30 cellular contexts compared by ENCODE assay signal in genomic region chr3:156507285-156507684, GRCh38. TPM values are rescaled to one million over a fixed set of nuclear protein-coding genes. Genes with fewer than 3 reads are reported as not detected.
DNase-seq lines count a peak whose midpoint lies in the region; ATAC-seq, FAIRE-seq and TF ChIP-seq lines count a peak whose summit lies in the region.
"Had no signal": no experiment of that assay in that cellular context is flagged by ENCODE, and none has a peak within 500 bp of the region (broad histone marks: within the 10 kb centered on the region; RNA-seq: fewer than 3 reads in every experiment).

No MANE protein-coding gene starts in this region.

- FAIRE-seq in HepG2 (lab: Jason Lieb, UNC) (no peak), K562 (lab: Jason Lieb, UNC) (peak; percentile 49)
- FAIRE-seq: GM12891, TTC549 had no signal

- H3K36me3 ChIP-seq in HepG2 (replicated peaks in 1 of 2; ENCODE audit: control insufficient read depth in 1 of 2, insufficient read depth in 2 of 2, low read length in 2 of 2) = no peaks in the 10 kb centered on the region
- no peaks in the 10 kb centered on the region for H3K36me3 ChIP-seq in right lobe of liver
- H3K36me3 ChIP-seq in K562 (ENCODE audit: control insufficient read depth, insufficient read depth, low read length) = no peaks in the 10 kb centered on the region
- H3K36me3 ChIP-seq in mucosa of descending colon (ENCODE audit: low read depth) = no peaks in the 10 kb centered on the region
- H3K36me3 ChIP-seq: cardiac muscle cell, esophagus squamous epithelium, gastrocnemius medialis, sigmoid colon, SJSA1 had no signal

- no peaks in the 10 kb centered on the region for H3K79me2 ChIP-seq in HepG2 (ENCODE audit: insufficient read depth, low read length)
- no peaks in the 10 kb centered on the region for H3K79me2 ChIP-seq in K562 (ENCODE audit: control insufficient read depth, insufficient read depth, low read length)

- POLR2A ChIA-PET in HepG2 (lab: Yijun Ruan, JAX) = no interaction called here
- POLR2A ChIA-PET in K562 (lab: Yijun Ruan, JAX) = interaction anchor here (0.6 kb wide), 1 partner anchor 63 kb away, joined by 3 read pairs; no protein-coding TSS in a partner anchor

- H4K20me1 ChIP-seq in HepG2 (ENCODE audit: insufficient read depth, low read length) = no peaks in the 10 kb centered on the region
- no peaks in the 10 kb centered on the region for H4K20me1 ChIP-seq in K562 (replicated peaks; ENCODE audit: control insufficient read depth, insufficient read depth, low read length)

- TF ChIP-seq EP300 in HepG2 (IDR thresholded peaks at IDR 0.05; ENCODE audit: low read depth in 2 of 2, low read length in 2 of 2) (no peak), HepG2 (CRISPR knock-in tag; IDR thresholded peaks at IDR 0.05; ENCODE audit: borderline replicate concordance) (no peak), K562 (IDR thresholded peaks at IDR 0.05; ENCODE audit: low read length) (no peak)

- H3K4me2 ChIP-seq in HepG2 (ENCODE audit: low read depth, low read length) (no peak overlapping the region), K562 (ENCODE audit: insufficient read depth, low read length) (no peak overlapping the region)
- H3K4me2 ChIP-seq: GM23338 had no signal

- no peak for ATAC-seq in HepG2
- no peak for ATAC-seq in right lobe of liver
- no peak for ATAC-seq in K562
- ATAC-seq in mucosa of descending colon = no peak
- ATAC-seq in left colon = no peak
- no peak for ATAC-seq in GM21619 (IDR thresholded peaks at IDR 0.05; ENCODE audit: unreplicated experiment)
- ATAC-seq: gastrocnemius medialis; GM23338; left lobe of liver; stimulated activated memory B cell treated with anti-CD40 and anti-IgM and Interleukin-4, amounts not matched to agents 10 μg/mL and 1 μg/mL and 100 μg/mL, for 72 hours had no signal

- H3K4me1 ChIP-seq in HepG2 (ENCODE audit: insufficient read depth, low read length) (no peaks in the 10 kb centered on the region), right lobe of liver (no peaks in the 10 kb centered on the region), K562 (replicated peaks in 1 of 2; ENCODE audit: control insufficient read depth in 2 of 2, insufficient read depth in 2 of 2, low read length in 2 of 2) (peaks cover 0 to 2% of the 10 kb centered on the region in 2 experiments; a peak in 1 of 5 replicates), mucosa of descending colon (ENCODE audit: low read depth) (no peaks in the 10 kb centered on the region)
- H3K4me1 ChIP-seq: esophagus squamous epithelium, gastrocnemius medialis had no signal

- H3K9me3 ChIP-seq in HepG2 (ENCODE audit: low read length) (no peaks in the 10 kb centered on the region), right lobe of liver (no peaks in the 10 kb centered on the region), K562 (replicated peaks; ENCODE audit: control insufficient read depth, insufficient read depth, low read depth, low read length) (no peaks in the 10 kb centered on the region), mucosa of descending colon (no peaks in the 10 kb centered on the region)
- H3K9me3 ChIP-seq: esophagus squamous epithelium, gastrocnemius medialis, sigmoid colon, SJSA1 had no signal

- H2AFZ ChIP-seq in HepG2 (ENCODE audit: low read length) (no peak overlapping the region), K562 (ENCODE audit: low read depth, low read length) (no peak overlapping the region)
- H2AFZ ChIP-seq: GM23338 had no signal

- DNase-seq in HepG2 (ENCODE audit: low spot score) = no peak
- no peak for DNase-seq in right lobe of liver
- peak; percentile 11 for DNase-seq in M059J (ENCODE audit: low read depth)
- no peak for DNase-seq in K562 (ENCODE audit: extremely low read depth in 1 of 4, low spot score in 3 of 4)
- DNase-seq in mucosa of descending colon = no peak
- DNase-seq in left colon = no peak
- no peak for DNase-seq in superior temporal gyrus (ENCODE audit: extremely low spot score)
- DNase-seq: activated CD8-positive, alpha-beta memory T cell treated with anti-CD3 and anti-CD28 coated beads for 24 hours; activated naive CD4-positive, alpha-beta T cell; amniotic stem cell; cortex of kidney; endodermal cell; esophagus squamous epithelium; gastrocnemius medialis; mesendoderm; NCI-H1092 treated with DMSO at 0.1 percent for 48 hours; NCI-H187; NCI-H2171 treated with DMSO at 0.1 percent for 48 hours; NCI-H510A treated with DMSO at 0.1 percent for 48 hours; sigmoid colon; stimulated activated CD4-positive, alpha-beta T cell treated with anti-CD3 and anti-CD28 coated beads, Interleukin-4, amount 100 ng/mL, for 24 hours had no signal

- in situ Hi-C loops in HepG2 (cut with HindIII; ENCODE audit: extremely low pct_ligation_motif_present, low pct_unique_long_range_greater_than_20kb) (loop anchor here (25.0 kb wide), 1 partner anchor 345 kb away; no protein-coding TSS in a partner anchor), K562 (cut with MboI) (loop anchor here (25.0 kb wide), 1 partner anchor 345 kb away; no protein-coding TSS in a partner anchor)

- no peaks in the 10 kb centered on the region for H3K9me1 ChIP-seq in K562 (ENCODE audit: control insufficient read depth, insufficient read depth, low read length)

- H3K27ac ChIP-seq in HepG2 (ENCODE audit: extremely low read length, insufficient read depth, low read length) = no peak overlapping the region
- H3K27ac ChIP-seq in right lobe of liver = no peak overlapping the region
- H3K27ac ChIP-seq in K562 (ENCODE audit: extremely low read depth, low read depth, low read length) = no peak overlapping the region
- H3K27ac ChIP-seq: C4-2B, cardiac muscle cell, esophagus squamous epithelium, gastrocnemius medialis, sigmoid colon, SJSA1 had no signal

- TF ChIP-seq RAD21 in HepG2 (CRISPR knock-in tag; IDR thresholded peaks at IDR 0.05) (no peak), K562 (CRISPR knock-in tag; conservative IDR thresholded peaks at IDR 0.05 in 1 of 2, IDR thresholded peaks at IDR 0.05 in 1 of 2) (no peak)

- H3K9ac ChIP-seq in HepG2 (ENCODE audit: insufficient read depth, low read depth, low read length) (no peak overlapping the region), K562 (ENCODE audit: insufficient read depth in 1 of 2, low read depth in 2 of 2, low read length in 2 of 2) (no peak overlapping the region)

- H3K4me3 ChIP-seq in HepG2 (replicated peaks in 1 of 3; ENCODE audit: insufficient read depth in 1 of 3, low read depth in 2 of 3, low read length in 3 of 3) (no peak overlapping the region), right lobe of liver (no peak overlapping the region), K562 (no peak overlapping the region), mucosa of descending colon (no peak overlapping the region)
- H3K4me3 ChIP-seq: cardiac muscle cell, esophagus squamous epithelium, gastrocnemius medialis, GM23338, sigmoid colon, SJSA1 had no signal

- no TSS peak for BruUV-seq in HepG2 (replicated peaks; lab: Mats Ljungman, UMichigan)
- BruUV-seq in K562 (replicated peaks; lab: Mats Ljungman, UMichigan) = no TSS peak

- intact Hi-C loops in HepG2 (cut with micrococcal nuclease; ENCODE audit: unreplicated experiment) (loop anchor here (5.0 kb wide), 1 partner anchor 125 kb away; no protein-coding TSS in a partner anchor), right lobe of liver (cut with DNase I) (no loop called here), K562 (cut with micrococcal nuclease) (loop anchor here (5.0 to 10.0 kb wide), 3 partner anchors 122 to 510 kb away; no protein-coding TSS in a partner anchor), mucosa of descending colon (cut with DNase I, micrococcal nuclease) (no loop called here), left colon (cut with DNase I, micrococcal nuclease) (loop anchor here in 1 of 2 donors (5.0 kb wide), 1 partner anchor 335 kb away; no protein-coding TSS in a partner anchor)

- H3K27me3 ChIP-seq in HepG2 (ENCODE audit: control insufficient read depth in 1 of 2, insufficient read depth in 2 of 2, low read length in 2 of 2) (no peaks in the 10 kb centered on the region), right lobe of liver (no peaks in the 10 kb centered on the region), K562 (ENCODE audit: control insufficient read depth in 2 of 2, insufficient read depth in 2 of 2, low read length in 2 of 2) (no peaks in the 10 kb centered on the region; a peak in 1 of 5 replicates)
- H3K27me3 ChIP-seq: cardiac muscle cell, esophagus squamous epithelium, gastrocnemius medialis, sigmoid colon, SJSA1 had no signal

- TF ChIP-seq POLR2A in HepG2 (IDR thresholded peaks at IDR 0.05; ENCODE audit: insufficient read depth in 1 of 2, low read depth in 2 of 2, low read length in 2 of 2) = no peak
- no peak for TF ChIP-seq POLR2A in right lobe of liver (IDR thresholded peaks at IDR 0.05)
- no peak for TF ChIP-seq POLR2A in K562 (conservative IDR thresholded peaks at IDR 0.05)

- TF ChIP-seq CTCF in HepG2 (CRISPR knock-in tag; IDR thresholded peaks at IDR 0.05) (no peak), right lobe of liver (IDR thresholded peaks at IDR 0.05) (no peak), K562 (IDR thresholded peaks at IDR 0.05 in 2 of 3, conservative IDR thresholded peaks at IDR 0.05 in 1 of 3; ENCODE audit: insufficient read depth in 2 of 3, low read depth in 1 of 3, low read length in 3 of 3) (no peak), mucosa of descending colon (IDR thresholded peaks at IDR 0.05) (no peak)

- CTCF ChIA-PET in HepG2 (lab: Yijun Ruan, JAX; ENCODE audit: low intra/inter-chr PET ratio, low total read pairs) = no interaction called here
- CTCF ChIA-PET in K562 (lab: Yijun Ruan, JAX; ENCODE audit: low intra/inter-chr PET ratio) = interaction anchor here (1.7 kb wide), 1 partner anchor 357 kb away, joined by 5 read pairs; no protein-coding TSS in a partner anchor

RNA-seq across cellular contexts. Expression of gene SSR3, which starts 47.6 kb away (rescaled TPM):
- total RNA-seq in HepG2 (2016; rRNA removed; fragmentation: Illumina TruSeq; extraction: Trizol) (268 and 325 TPM in 2 replicates), right lobe of liver (100 to 1,000 TPM in 5 of 6 experiments, 10 to 100 TPM in 1; 73.6 to 168 (median 118) TPM), K562 (2014; rRNA removed) (104 and 139 TPM in 2 replicates), K562 (2014; rRNA removed; fragmentation: Illumina TruSeq; extraction: Trizol) (330 and 368 TPM in 2 replicates), K562 (2015; rRNA removed; fragmentation: Illumina TruSeq; extraction: Trizol) (206 and 248 TPM in 2 replicates), K562 (2021) (243 and 257 TPM in 2 replicates), mucosa of descending colon (100 to 1,000 TPM in 2 of 3 donors, 10 to 100 TPM in 1; 97.9 to 125 (median 123) TPM), left colon (100 to 1,000 TPM; 114 to 123 TPM)
- 126 and 142 TPM in 2 replicates for total RNA-seq in HepG2 (2016; cell fraction: cytosol; rRNA removed; fragmentation: Illumina TruSeq; extraction: Trizol; ENCODE audit: low read depth)
- total RNA-seq in HepG2 (2016; cell fraction: insoluble cytoplasmic fraction; rRNA removed; fragmentation: Illumina TruSeq; extraction: Trizol) = 268 and 325 TPM in 2 replicates
- 216 and 243 TPM in 2 replicates for total RNA-seq in HepG2 (2016; cell fraction: membrane; rRNA removed; fragmentation: Illumina TruSeq; extraction: Trizol)
- total RNA-seq in HepG2 (2016; cell fraction: nucleus; rRNA removed; fragmentation: Illumina TruSeq; extraction: Trizol) = 248 and 272 TPM in 2 replicates
- polyA plus RNA-seq in HepG2 (2011; rRNA removed) (202 and 229 TPM in 2 replicates), K562 (2011; rRNA removed) (354 and 388 TPM in 2 replicates), K562 (2014; fragmentation: Illumina TruSeq; extraction: Trizol) (246 and 307 TPM in 2 replicates), K562 (2014; fragmentation: Nextera tagmentation; extraction: Ambion mirVana) (100 to 1,000 TPM; 423 to 464 TPM), K562 (2014; rRNA removed) (154 and 214 TPM in 2 replicates)
- 132 and 137 TPM in 2 replicates for polyA plus RNA-seq in HepG2 (2011; cell fraction: cytosol; rRNA removed)
- polyA plus RNA-seq in HepG2 (2011; cell fraction: nucleus; rRNA removed) = 32.0 and 34.3 TPM in 2 replicates
- polyA plus RNA-seq in HepG2 (2012) = 207 and 230 TPM in 2 replicates
- polyA plus RNA-seq in HepG2 (2016; cell fraction: cytosol; fragmentation: Illumina TruSeq; extraction: Trizol; ENCODE audit: low read depth) = 127 and 140 TPM in 2 replicates
- polyA plus RNA-seq in HepG2 (2016; cell fraction: insoluble cytoplasmic fraction; fragmentation: Illumina TruSeq; extraction: Trizol; ENCODE audit: low read depth) = 171 and 180 TPM in 2 replicates
- polyA plus RNA-seq in HepG2 (2016; cell fraction: membrane; fragmentation: Illumina TruSeq; extraction: Trizol; ENCODE audit: low read depth) = 172 and 176 TPM in 2 replicates
- 261 and 267 TPM in 2 replicates for polyA plus RNA-seq in HepG2 (2016; cell fraction: nucleus; fragmentation: Illumina TruSeq; extraction: Trizol; ENCODE audit: insufficient read depth, low read depth)
- polyA minus RNA-seq in HepG2 (2011; rRNA and poly(A)+ RNA removed; ENCODE audit: low replicate concordance) = 489 and 620 TPM in 2 replicates
- polyA minus RNA-seq in HepG2 (2011; cell fraction: cytosol; rRNA and poly(A)+ RNA removed) = 126 and 129 TPM in 2 replicates
- polyA minus RNA-seq in HepG2 (2011; cell fraction: nucleus; rRNA and poly(A)+ RNA removed) = 155 and 165 TPM in 2 replicates
- 291 and 378 TPM in 2 replicates for total RNA-seq in M059J (2014; rRNA removed; shearing (Covaris generic))
- 161 and 194 TPM in 2 replicates for total RNA-seq in K562 (2011; cell fraction: chromatin; rRNA removed; ENCODE audit: low replicate concordance)
- total RNA-seq in K562 (2011; cell fraction: nucleolus; rRNA removed) = 173 and 183 TPM in 2 replicates
- total RNA-seq in K562 (2011; cell fraction: nucleoplasm; rRNA removed) = 226 and 257 TPM in 2 replicates
- polyA plus RNA-seq in K562 (2011; cell fraction: cytosol; rRNA removed) = 155 and 228 TPM in 2 replicates
- polyA plus RNA-seq in K562 (2011; cell fraction: nucleus; rRNA removed) = 70.9 and 103 TPM in 2 replicates
- polyA plus RNA-seq in K562 (2012) = 284 and 396 TPM in 2 replicates
- 571 and 620 TPM in 2 replicates for polyA minus RNA-seq in K562 (2011; rRNA and poly(A)+ RNA removed)
- 141 and 146 TPM in 2 replicates for polyA minus RNA-seq in K562 (2011; cell fraction: cytosol; rRNA and poly(A)+ RNA removed)
- polyA minus RNA-seq in K562 (2011; cell fraction: nucleus; rRNA and poly(A)+ RNA removed) = 74.0 and 143 TPM in 2 replicates

Comparison
In these comparisons a context has a peak if more than half of its experiments do, and no peak if none do; other contexts are left out.
1. intact Hi-C loops: an anchor here in HepG2 (5.0 kb wide) and K562 (5.0 to 10.0 kb wide); none called in right lobe of liver and mucosa of descending colon.
2. Of the 241 proteins assayed by ChIP-seq in both HepG2 and K562: peak only in HepG2: none; only in K562: FOSL1; in both: none; in neither: 238; mixed calls (peak in some experiments, not most) for 2.